Comparison of ENCODE assay signal across 16 cellular contexts in the genomic region with DNA sequence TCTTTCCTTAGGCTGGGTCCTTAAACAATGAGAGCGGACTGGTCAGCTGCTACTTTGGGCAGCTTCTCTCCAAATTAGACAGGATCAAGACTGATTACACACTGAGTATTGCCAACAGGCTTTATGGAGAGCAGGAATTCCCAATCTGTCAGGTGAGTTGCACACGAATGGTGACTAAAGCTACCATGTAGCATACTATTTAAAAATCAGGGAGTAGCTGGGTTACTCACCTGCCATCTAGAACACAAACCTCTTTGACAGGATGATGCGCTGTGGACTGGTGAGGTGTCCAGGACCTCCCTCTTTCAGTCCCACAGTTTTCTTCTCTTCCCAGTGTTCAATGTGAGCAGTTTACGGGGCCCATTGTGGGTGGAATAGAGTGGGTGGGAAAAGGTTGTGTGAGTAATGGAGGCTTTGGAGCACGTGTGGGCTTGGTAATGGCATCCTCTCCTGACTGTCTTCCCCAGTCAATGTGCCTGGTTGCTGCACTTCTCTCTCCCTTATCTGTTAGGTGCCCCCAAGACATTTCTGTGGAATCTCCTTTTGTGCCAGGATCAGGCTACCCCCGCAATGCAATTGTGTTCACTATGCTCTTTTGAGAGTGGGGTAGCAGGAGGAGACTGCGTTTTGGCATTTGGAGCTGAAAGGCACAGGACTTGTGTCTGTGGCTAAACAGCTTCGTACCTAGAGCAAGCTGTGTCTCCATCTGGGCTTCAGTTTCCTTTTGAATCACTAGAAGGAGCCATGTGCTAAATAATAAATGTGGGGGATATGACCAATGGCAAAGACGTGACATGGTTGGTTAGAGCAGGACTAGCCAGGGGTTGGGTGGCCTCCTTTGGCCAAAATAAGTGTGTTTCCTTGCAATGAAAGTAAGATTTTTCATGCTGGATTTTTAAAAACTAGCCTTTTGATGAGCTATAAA. TPM values are rescaled to one million over a fixed set of nuclear protein-coding genes. Genes with fewer than 3 reads are reported as not detected.
A peak's percentile ranks its signal among the peaks of the same experiment; 100 is the strongest.
DNase-seq lines count a peak whose midpoint lies in the region; ATAC-seq and TF ChIP-seq lines count a peak whose summit lies in the region.
"Had no signal": no experiment of that assay in that cellular context is flagged by ENCODE, and none has a peak within 500 bp of the region (broad histone marks: within the 10 kb centered on the region; RNA-seq: fewer than 3 reads in every experiment).

No MANE protein-coding gene starts in this region.

- TF ChIP-seq CTCF in GM12865 (IDR thresholded peaks at IDR 0.05; ENCODE audit: insufficient read depth, low read depth, low read length, missing control alignments) (no peak), dorsolateral prefrontal cortex (IDR thresholded peaks at IDR 0.05 in 54 of 56, conservative IDR thresholded peaks at IDR 0.05 in 2 of 56; ENCODE audit: low read depth in 1 of 56, partially characterized antibody in 56 of 56) (no peak)

- DNase-seq in GM12865 (ENCODE audit: low read depth) (peak; percentile 42), OCI-M1 (lab: John Stamatoyannopoulos, UW) (peak; percentile 7), dorsolateral prefrontal cortex (no peak), globus pallidus (ENCODE audit: low spot score) (no peak), COLO829 (ENCODE audit: low spot score) (no peak)
- DNase-seq: CD4-positive, alpha-beta T cell; DND-41; GDM1; GM23248; NCI-H1092; NCI-H2227 treated with DMSO at 0.1 percent for 48 hours; RPMI8226 had no signal

- intact Hi-C loops in dorsolateral prefrontal cortex (cut with DNase I), result no loop called here

- H3K27me3 ChIP-seq in dorsolateral prefrontal cortex, result peaks cover 0 to 3% (median 0%) of the 10 kb centered on the region in 45 donors

- no peak overlapping the region for H3K27ac ChIP-seq in dorsolateral prefrontal cortex
- H3K27ac ChIP-seq: GM23248 had no signal

- ATAC-seq in GM19351 (IDR thresholded peaks at IDR 0.05; ENCODE audit: unreplicated experiment) (peak; percentile 49), HG03039 (IDR thresholded peaks at IDR 0.05; ENCODE audit: unreplicated experiment) (peak; percentile 42), GM19328 (IDR thresholded peaks at IDR 0.05; ENCODE audit: unreplicated experiment) (no peak)

- H3K4me3 ChIP-seq in GM12865 (ENCODE audit: low read depth, low read length) (no peak overlapping the region), dorsolateral prefrontal cortex (no peak overlapping the region)
- H3K4me3 ChIP-seq: GM23248 had no signal

RNA-seq across cellular contexts. Expression of a gene that starts 17.7 kb away (rescaled TPM):
- not detected for total RNA-seq in dorsolateral prefrontal cortex
- total RNA-seq: B cell; CD4-positive, alpha-beta T cell; GM23248 had no signal

RNA-seq across cellular contexts. Expression of a gene that starts 27.3 kb away (rescaled TPM):
- under 1 TPM in 5 of 120 experiments, not detected in 115; 0.16 to 0.90 (median 0.32) TPM for total RNA-seq in dorsolateral prefrontal cortex
- total RNA-seq: B cell; CD4-positive, alpha-beta T cell; GM23248 had no signal

Comparison
In these comparisons a context has a peak if more than half of its experiments do, and no peak if none do; other contexts are left out.
1. DNase-seq: peak in GM12865 (single experiment) and OCI-M1 (single experiment); none in dorsolateral prefrontal cortex (0 of 10), globus pallidus (single experiment) and COLO829 (single experiment).